8 cellular contexts compared by ENCODE assay signal in the genomic region with DNA sequence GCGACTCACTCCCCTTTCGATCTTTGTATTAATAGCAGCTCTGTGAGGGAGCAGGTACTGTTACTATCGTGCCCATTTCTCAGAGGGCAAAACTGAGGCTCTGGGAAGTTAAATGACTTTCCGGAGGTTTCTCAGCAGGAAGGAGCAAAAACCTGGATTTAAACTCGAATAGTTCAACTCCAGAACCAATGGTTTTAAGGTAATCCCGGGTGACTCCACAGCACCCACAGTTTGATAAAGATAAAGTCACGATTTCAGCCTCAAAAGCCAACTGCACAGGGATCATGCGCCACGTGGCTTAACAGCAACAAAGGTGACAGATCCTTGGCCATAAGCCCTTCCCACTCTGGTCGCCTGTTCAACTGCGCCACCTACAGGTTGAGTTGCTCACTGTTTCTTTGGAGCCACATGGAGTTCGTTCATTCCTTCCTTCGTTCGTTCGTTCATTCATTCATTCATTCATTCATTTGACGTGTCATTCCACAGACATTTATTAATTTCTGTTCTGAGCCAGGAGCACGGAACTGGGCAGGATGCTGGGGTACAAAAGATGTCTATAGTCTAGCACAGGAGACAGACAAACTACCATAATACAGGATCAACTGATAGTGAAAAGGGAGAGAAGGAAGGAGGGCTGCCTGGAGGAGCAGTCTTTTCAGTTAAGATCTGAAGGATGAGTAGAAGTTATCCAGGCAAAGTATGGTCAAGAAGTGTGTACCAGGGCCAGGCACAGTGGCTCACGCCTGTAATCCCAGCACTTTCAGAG.
A peak's percentile ranks its signal among the peaks of the same experiment; 100 is the strongest.
DNase-seq lines count a peak whose midpoint lies in the region; ATAC-seq lines count a peak whose summit lies in the region.

No MANE protein-coding gene starts in this region.

- peaks cover 0 to 8% of the 10 kb centered on the region in 2 donors for H3K4me1 ChIP-seq in muscle layer of duodenum (ENCODE audit: control insufficient read depth in 1 of 2, insufficient read depth in 2 of 2, low read length in 2 of 2)

- H3K27ac ChIP-seq in muscle layer of duodenum (ENCODE audit: low read length): no peak overlapping the region

- H3K9me3 ChIP-seq in muscle layer of duodenum (ENCODE audit: control insufficient read depth in 1 of 2, low read length in 2 of 2): no peaks in the 10 kb centered on the region

- peaks cover 6% of the 10 kb centered on the region for H3K27me3 ChIP-seq in muscle layer of duodenum (ENCODE audit: low read depth, low read length)

- peak; percentile 29 for DNase-seq in 8988T
- peak; percentile 71 for DNase-seq in NCI-H2029 treated with DMSO at 0.1 percent for 48 hours (lab: John Stamatoyannopoulos, UW)
- peak; percentile 6 to 34 for DNase-seq in activated CD4-positive, alpha-beta T cell treated with anti-CD3 and anti-CD28 coated beads, Interleukin-2, amount 50 U/mL, for 24 hours (ENCODE audit: low read depth in 1 of 2, low spot score in 1 of 2)
- DNase-seq in stromal cell of bone marrow (ENCODE audit: low read depth): peak; percentile 36

- ATAC-seq in esophagus mucosa (peak; percentile 74), GM18861 (IDR thresholded peaks at IDR 0.05; ENCODE audit: unreplicated experiment) (no peak)

- H3K4me3 ChIP-seq in GM08714 (ENCODE audit: low read length) (peak overlapping the region; percentile 24; the same call in 1 of the 2 replicates), muscle layer of duodenum (ENCODE audit: low read depth in 1 of 2, low read length in 2 of 2) (peak overlapping the region; percentile 22 to 51)

- no peaks in the 10 kb centered on the region for H3K36me3 ChIP-seq in muscle layer of duodenum (ENCODE audit: control insufficient read depth in 1 of 2, insufficient read depth in 2 of 2, low read length in 2 of 2)

Comparison
In these comparisons a context has a peak if more than half of its experiments do, and no peak if none do; other contexts are left out.
1. DNase-seq: peak in every context shown above with its lines; median percentile 71 in NCI-H2029 treated with DMSO at 0.1 percent for 48 hours; 36 in stromal cell of bone marrow; 29 in 8988T; 20 in activated CD4-positive, alpha-beta T cell treated with anti-CD3 and anti-CD28 coated beads, Interleukin-2, amount 50 U/mL, for 24 hours.